In the genomic region with DNA sequence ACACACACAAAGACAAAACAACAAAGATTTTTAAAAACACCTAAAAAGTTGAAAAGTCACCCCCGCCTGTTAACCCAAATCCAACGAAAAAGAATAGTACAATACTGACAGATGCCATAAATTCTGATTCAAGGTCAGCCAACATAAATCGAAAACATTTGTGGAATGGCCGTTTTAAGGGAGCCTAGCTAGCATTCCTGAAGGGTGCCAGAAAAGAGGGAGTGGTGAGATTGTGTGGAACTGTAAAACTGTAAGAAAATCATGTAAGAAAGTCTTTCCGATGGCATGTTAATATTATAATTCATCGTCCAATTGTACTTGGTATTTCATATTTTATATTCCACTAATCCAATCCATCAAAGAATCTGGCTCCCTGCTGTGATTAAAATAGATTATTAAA, we compare ENCODE assay signal across 24 cellular contexts.
DNase-seq lines count a peak whose midpoint lies in the region; ATAC-seq and TF ChIP-seq lines count a peak whose summit lies in the region.
"Had no signal": no experiment of that assay in that cellular context is flagged by ENCODE, and none has a peak within 500 bp of the region (broad histone marks: within the 10 kb centered on the region; RNA-seq: fewer than 3 reads in every experiment).

No MANE protein-coding gene starts in this region.

- no peak for ATAC-seq in GM18870 (IDR thresholded peaks at IDR 0.05; ENCODE audit: unreplicated experiment)
- ATAC-seq: HCT116 had no signal

- intact Hi-C loops in dorsolateral prefrontal cortex (cut with DNase I), result no loop called here

- no peak overlapping the region for H3K9ac ChIP-seq in adipocyte (ENCODE audit: low read length)
- H3K9ac ChIP-seq: BLaER1, KMS-11 had no signal

- peaks cover 27% of the 10 kb centered on the region for H3K4me1 ChIP-seq in adipocyte (ENCODE audit: control insufficient read depth, insufficient read depth, low read length)

- DNase-seq in AG10803 (ENCODE audit: low read depth), result peak; percentile 37
- DNase-seq in adipocyte (ENCODE audit: low read depth), result peak; percentile 18
- peak; percentile 37 for DNase-seq in fibroblast of the aortic adventitia (ENCODE audit: low read depth)
- DNase-seq in renal cortical epithelial cell (ENCODE audit: low read depth), result peak; percentile 37
- no peak for DNase-seq in foreskin fibroblast
- no peak for DNase-seq in dorsolateral prefrontal cortex
- DNase-seq in NCI-H2081 treated with DMSO at 0.1 percent for 48 hours (lab: John Stamatoyannopoulos, UW), result no peak
- DNase-seq: CD4-positive, CD25-positive, alpha-beta regulatory T cell; DMS153; DND-41; MM.1S; NCI-H1417 treated with DMSO at 0.1 percent for 48 hours; NCI-H187; NCI-H2171 treated with DMSO at 0.1 percent for 48 hours; NCI-H524 treated with DMSO at 0.1 percent for 48 hours; NCI-H774; SIG-M5; SW 1271 had no signal

- H3K36me3 ChIP-seq in adipocyte (ENCODE audit: control insufficient read depth, insufficient read depth, low read length, severe bottlenecking), result no peaks in the 10 kb centered on the region
- H3K36me3 ChIP-seq: BLaER1 had no signal

- no peaks in the 10 kb centered on the region for H3K27me3 ChIP-seq in adipocyte (replicated peaks; ENCODE audit: control insufficient read depth, insufficient read depth, low read length)
- H3K27me3 ChIP-seq in dorsolateral prefrontal cortex, result peaks cover 0 to 5% (median 0%) of the 10 kb centered on the region in 45 donors
- H3K27me3 ChIP-seq: BLaER1 had no signal

- no peak overlapping the region for H3K27ac ChIP-seq in dorsolateral prefrontal cortex
- H3K27ac ChIP-seq: BLaER1, HL-60, KMS-11, SK-N-MC had no signal

- TF ChIP-seq CTCF in AG10803 (conservative IDR thresholded peaks at IDR 0.05; ENCODE audit: low read length) (no peak), fibroblast of the aortic adventitia (IDR thresholded peaks at IDR 0.05; ENCODE audit: insufficient read depth, low read length) (no peak), foreskin fibroblast (IDR thresholded peaks at IDR 0.05; ENCODE audit: low read depth, low read length) (no peak), dorsolateral prefrontal cortex (IDR thresholded peaks at IDR 0.05 in 54 of 56, conservative IDR thresholded peaks at IDR 0.05 in 2 of 56; ENCODE audit: low read depth in 1 of 56, partially characterized antibody in 56 of 56) (no peak)

- no peaks in the 10 kb centered on the region for H3K9me3 ChIP-seq in adipocyte (ENCODE audit: control insufficient read depth, low read length)
- H3K9me3 ChIP-seq: BLaER1 had no signal

- no peak overlapping the region for H3K4me3 ChIP-seq in AG10803 (ENCODE audit: low read length)
- H3K4me3 ChIP-seq in adipocyte (ENCODE audit: low read length), result peak overlapping the region; percentile 22
- no peak overlapping the region for H3K4me3 ChIP-seq in fibroblast of the aortic adventitia (ENCODE audit: low read depth, low read length)
- H3K4me3 ChIP-seq in foreskin fibroblast (ENCODE audit: low read depth in 1 of 2, low read length in 2 of 2), result no peak overlapping the region
- H3K4me3 ChIP-seq in dorsolateral prefrontal cortex, result no peak overlapping the region
- H3K4me3 ChIP-seq: BLaER1, SK-N-MC had no signal

Comparison
In these comparisons a context has a peak if more than half of its experiments do, and no peak if none do; other contexts are left out.
1. DNase-seq: peak in AG10803 (single experiment), adipocyte (single experiment), fibroblast of the aortic adventitia (single experiment) and renal cortical epithelial cell (single experiment); none in foreskin fibroblast (0 of 2), dorsolateral prefrontal cortex (0 of 10) and NCI-H2081 treated with DMSO at 0.1 percent for 48 hours (single experiment).